20 cellular contexts compared by ENCODE assay signal in the genomic region with DNA sequence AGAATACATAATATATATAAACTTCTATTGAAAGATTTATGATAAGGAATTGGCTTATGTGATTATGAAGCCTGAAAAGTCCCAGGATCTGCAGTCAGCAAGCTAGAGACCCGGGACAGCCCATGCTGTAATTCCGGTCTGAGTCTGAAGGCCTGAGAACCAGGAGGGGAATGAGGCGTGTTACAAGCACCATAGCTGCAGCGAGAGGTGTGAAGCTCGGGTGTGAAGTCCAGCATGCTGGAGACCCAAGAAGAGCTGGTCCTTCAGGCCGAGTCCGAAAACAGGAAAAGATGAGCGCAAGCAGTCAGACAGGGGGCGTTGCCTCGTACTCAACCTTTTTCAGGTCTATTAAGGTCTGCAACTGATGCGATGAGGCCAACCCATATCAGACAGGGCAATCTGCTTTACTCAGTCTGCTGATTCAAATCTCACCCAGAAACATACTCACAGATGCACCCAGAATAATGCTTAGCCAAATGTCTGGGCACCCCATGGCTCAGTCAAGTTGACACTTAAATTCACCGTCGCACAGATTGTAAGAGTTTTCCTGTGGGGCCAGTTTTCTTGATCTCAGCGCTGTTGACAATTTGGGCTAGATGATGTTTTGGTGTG.
"Had no signal": no experiment of that assay in that cellular context is flagged by ENCODE, and none has a peak within 500 bp of the region (broad histone marks: within the 10 kb centered on the region; RNA-seq: fewer than 3 reads in every experiment).

No MANE protein-coding gene starts in this region.

- H3K27ac Mint-ChIP-seq: activated CD8-positive, alpha-beta T cell treated with anti-CD3 and anti-CD28 coated beads for 36 hours; activated naive CD8-positive, alpha-beta T cell; activated T-helper 17 cell treated with anti-CD3 and anti-CD28 coated beads, Interleukin-2, amount 50 U/mL, for 72 hours had no signal

- ATAC-seq: activated CD8-positive, alpha-beta T cell treated with anti-CD3 and anti-CD28 coated beads for 36 hours; activated T-cell treated with anti-CD3 and anti-CD28 coated beads, Interleukin-2, amount 50 U/mL, for 4 hours; activated T-helper 17 cell treated with anti-CD3 and anti-CD28 coated beads, Interleukin-2, amount 50 U/mL, for 72 hours had no signal

- H3K9me3 Mint-ChIP-seq: activated CD8-positive, alpha-beta T cell treated with anti-CD3 and anti-CD28 coated beads for 36 hours; activated T-cell treated with anti-CD3 and anti-CD28 coated beads, Interleukin-2, amount 50 U/mL, for 4 hours; activated T-helper 17 cell treated with anti-CD3 and anti-CD28 coated beads, Interleukin-2, amount 50 U/mL, for 72 hours had no signal

- H3K4me3 Mint-ChIP-seq: activated CD8-positive, alpha-beta T cell treated with anti-CD3 and anti-CD28 coated beads for 36 hours; activated naive CD8-positive, alpha-beta T cell; activated T-cell treated with anti-CD3 and anti-CD28 coated beads, Interleukin-2, amount 50 U/mL, for 4 hours; activated T-helper 17 cell treated with anti-CD3 and anti-CD28 coated beads, Interleukin-2, amount 50 U/mL, for 72 hours had no signal

- DNase-seq: activated CD4-positive, alpha-beta T cell treated with anti-CD3 and anti-CD28 coated beads for 4 hours; activated CD4-positive, alpha-beta T cell treated with anti-CD3 and anti-CD28 coated beads, Interleukin-2, amount 50 U/mL, for 1 hour; activated CD4-positive, alpha-beta T cell treated with anti-CD3 and anti-CD28 coated beads, Interleukin-2, amount 50 U/mL, for 48 hours; activated CD4-positive, CD25-positive, alpha-beta regulatory T cell; activated CD4-positive, CD25-positive, alpha-beta regulatory T cell treated with anti-CD3 and anti-CD28 coated beads, Interleukin-2, amount 50 U/mL, for 72 hours; activated CD8-positive, alpha-beta memory T cell treated with anti-CD3 and anti-CD28 coated beads for 24 hours; activated CD8-positive, alpha-beta T cell treated with anti-CD3 and anti-CD28 coated beads for 36 hours; activated effector memory CD4-positive, alpha-beta T cell treated with Interleukin-2 at 50 U/mL for 16 hours; activated gamma-delta T cell treated with Interleukin-2 at 50 U/mL for 16 hours; activated naive CD4-positive, alpha-beta T cell treated with anti-CD3 and anti-CD28 coated beads, Interleukin-2, amount 50 U/mL, for 16 hours; activated naive CD4-positive, alpha-beta T cell treated with Interleukin-2 at 50 U/mL for 16 hours; activated T-cell treated with anti-CD3 and anti-CD28 coated beads, Interleukin-2, amount 50 U/mL, for 4 hours; amniotic stem cell; caudate nucleus; cortex of kidney; dermis blood vessel endothelial cell; effector CD8-positive, alpha-beta T cell; head of caudate nucleus had no signal
